ENCODE assay signal across 8 cellular contexts in the genomic region with DNA sequence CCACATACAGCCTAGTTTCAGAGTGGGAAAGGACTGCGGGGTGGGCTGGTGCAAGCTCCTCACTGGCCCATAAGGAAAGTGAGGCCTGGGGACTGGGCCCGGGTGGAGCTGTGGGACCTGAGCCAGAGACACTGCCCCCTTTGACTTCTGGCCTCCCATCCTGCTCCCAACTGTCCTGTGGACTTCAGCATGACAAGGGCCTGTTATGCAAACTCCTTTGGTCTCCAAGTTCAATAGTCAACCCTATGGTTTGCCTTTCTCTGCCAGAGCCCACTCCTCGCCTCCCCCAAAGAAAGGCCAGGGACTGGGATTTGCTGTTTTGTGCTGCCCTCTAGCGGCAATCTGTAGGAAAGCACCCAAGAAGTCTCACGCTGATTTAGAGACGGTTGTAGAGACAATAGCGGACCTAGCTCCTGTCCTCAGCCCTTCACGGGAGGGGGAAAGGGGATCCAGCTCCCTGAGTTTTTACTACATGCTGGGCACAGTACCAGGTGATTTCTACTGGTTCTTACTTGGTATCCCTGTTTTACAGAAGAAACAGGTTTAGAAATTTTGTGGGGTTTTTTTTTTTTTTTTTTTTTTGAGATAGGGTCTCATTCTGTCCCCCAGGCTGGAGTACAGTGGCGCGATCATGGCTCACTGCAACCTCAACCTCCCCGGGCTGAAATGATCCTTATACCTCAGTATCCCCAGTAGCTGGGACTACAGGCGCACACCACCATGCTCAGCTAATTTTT. TPM values are rescaled to one million over a fixed set of nuclear protein-coding genes. Genes with fewer than 3 reads are reported as not detected.
DNase-seq lines count a peak whose midpoint lies in the region; ATAC-seq and TF ChIP-seq lines count a peak whose summit lies in the region.

No MANE protein-coding gene starts in this region.

- TF ChIP-seq CTCF in progenitor cell of endocrine pancreas (IDR thresholded peaks at IDR 0.05; ENCODE audit: unreplicated experiment), result peak; percentile 77

- no peak overlapping the region for H3K4me3 ChIP-seq in MG63

- H3K4me1 Mint-ChIP-seq in progenitor cell of endocrine pancreas (ENCODE audit: low read depth), result no peaks in the 10 kb centered on the region

- no peaks in the 10 kb centered on the region for H3K9me3 ChIP-seq in MG63

- no peaks in the 10 kb centered on the region for H3K36me3 Mint-ChIP-seq in progenitor cell of endocrine pancreas (ENCODE audit: insufficient read depth)

- H3K36me3 ChIP-seq in MG63, result no peaks in the 10 kb centered on the region

- peaks cover 67% of the 10 kb centered on the region for H3K27me3 Mint-ChIP-seq in progenitor cell of endocrine pancreas

- ATAC-seq in HG02840 (IDR thresholded peaks at IDR 0.05; ENCODE audit: low FRiP score, unreplicated experiment), result no peak
- ATAC-seq in GM19452 (IDR thresholded peaks at IDR 0.05; ENCODE audit: unreplicated experiment), result no peak

- H3K4me3 Mint-ChIP-seq in progenitor cell of endocrine pancreas (ENCODE audit: low read depth), result no peak overlapping the region

- H3K27ac Mint-ChIP-seq in progenitor cell of endocrine pancreas, result no peak overlapping the region

- H3K27me3 ChIP-seq in MG63, result peaks cover 13% of the 10 kb centered on the region; the same call in 1 of the 2 replicates

- no peaks in the 10 kb centered on the region for H3K9me3 Mint-ChIP-seq in progenitor cell of endocrine pancreas (ENCODE audit: low read depth)

- DNase-seq in ELF-1 (ENCODE audit: low read depth, low spot score) (peak; percentile 90), MG63 (peak; percentile 44), SHP77 treated with DMSO at 0.1 percent for 48 hours (lab: John Stamatoyannopoulos, UW) (peak; percentile 66), foreskin melanocyte (peak; percentile 41), progenitor cell of endocrine pancreas (ENCODE audit: low spot score, unreplicated experiment) (peak; percentile 48)
- DNase-seq in activated T-helper 9 cell treated with anti-CD3 and anti-CD28 coated beads, Interleukin-2, amount 50 U/mL, for 16 hours (ENCODE audit: low read depth), result peak; percentile 41

RNA-seq across cellular contexts. Expression of gene TLCD3B, which starts 1.2 kb away (rescaled TPM):
- 0.20 TPM in 1 of 2 replicates, not detected in the other for total RNA-seq in MG63 (2014; rRNA removed; shearing (Covaris generic); ENCODE audit: low replicate concordance)
- total RNA-seq in progenitor cell of endocrine pancreas, result 1.5 and 1.7 TPM in 2 replicates

RNA-seq across cellular contexts. Expression of gene C16orf92, which starts 9.3 kb away (rescaled TPM):
- total RNA-seq in MG63 (2014; rRNA removed; shearing (Covaris generic); ENCODE audit: low replicate concordance), result not detected in 2 replicates
- total RNA-seq in progenitor cell of endocrine pancreas, result not detected in 2 replicates

RNA-seq across cellular contexts. Expression of gene DOC2A, which starts 21.4 kb away (rescaled TPM):
- total RNA-seq in MG63 (2014; rRNA removed; shearing (Covaris generic); ENCODE audit: low replicate concordance), result not detected in 2 replicates
- total RNA-seq in progenitor cell of endocrine pancreas, result 4.4 and 5.0 TPM in 2 replicates

RNA-seq across cellular contexts. Expression of gene ALDOA, which starts 33.3 kb away (rescaled TPM):
- total RNA-seq in MG63 (2014; rRNA removed; shearing (Covaris generic); ENCODE audit: low replicate concordance), result 911 and 1,101 TPM in 2 replicates
- total RNA-seq in progenitor cell of endocrine pancreas, result 273 and 283 TPM in 2 replicates

RNA-seq across cellular contexts. Expression of gene INO80E, which starts 36.2 kb away (rescaled TPM):
- 97.4 and 290 TPM in 2 replicates for total RNA-seq in MG63 (2014; rRNA removed; shearing (Covaris generic); ENCODE audit: low replicate concordance)
- total RNA-seq in progenitor cell of endocrine pancreas, result 72.7 and 74.2 TPM in 2 replicates
